8 cellular contexts compared by ENCODE assay signal in the genomic region with DNA sequence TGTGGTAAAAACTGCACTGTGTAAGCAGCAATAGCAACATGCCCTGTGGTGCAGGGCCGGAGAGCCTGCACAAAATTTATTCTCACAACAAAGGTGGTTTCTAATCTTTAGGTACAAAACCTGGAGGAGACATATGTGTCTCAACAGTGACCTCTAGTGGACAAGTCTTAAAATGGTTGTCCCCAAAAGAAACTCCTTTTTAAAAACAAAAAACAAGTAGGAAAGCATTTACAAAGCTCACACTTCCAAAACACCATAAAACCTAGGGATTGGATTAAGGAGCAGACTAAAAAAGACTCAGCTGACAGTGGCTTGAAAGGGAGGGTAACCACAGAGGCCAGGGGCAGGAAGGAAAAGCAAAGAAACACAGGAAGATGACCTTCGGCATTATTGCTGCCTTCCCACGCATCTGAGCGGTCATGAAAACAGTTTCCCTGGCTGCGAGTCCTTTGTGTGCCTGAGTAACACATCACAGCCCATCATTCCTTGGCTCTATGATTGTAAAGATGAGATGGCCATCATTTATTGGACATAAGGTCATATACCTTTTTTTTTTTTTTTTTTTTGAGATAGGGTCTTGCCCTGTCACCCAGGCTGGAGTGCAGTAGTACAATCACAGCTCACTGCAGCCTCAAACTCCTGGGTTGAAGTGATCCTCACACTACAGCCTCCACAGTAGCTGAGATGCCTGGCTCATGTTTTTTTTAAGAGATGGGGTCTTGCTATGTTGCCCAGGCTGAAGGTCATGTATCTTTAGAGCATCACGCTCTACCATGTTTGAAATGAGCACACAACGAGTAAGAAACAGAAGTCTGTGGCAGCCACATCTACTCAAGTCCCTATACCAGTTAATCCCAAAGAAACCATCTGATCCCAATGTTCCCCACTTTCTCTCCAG. TPM values are rescaled to one million over a fixed set of nuclear protein-coding genes. Genes with fewer than 3 reads are reported as not detected.
DNase-seq lines count a peak whose midpoint lies in the region; ATAC-seq and TF ChIP-seq lines count a peak whose summit lies in the region.

No MANE protein-coding gene starts in this region.

- peaks cover 35% of the 10 kb centered on the region for H3K4me1 ChIP-seq in left ventricle myocardium inferior

- CTCF ChIA-PET in activated CD4-positive, alpha-beta T cell treated with anti-CD3 and anti-CD28 coated beads, Interleukin-2, amount 10 ng/mL, durations not matched to agents 7 days and 5 days (lab: Charles Lee): interaction anchor here (1.0 kb wide), 1 partner anchor 11 kb away, joined by 3 read pairs; no protein-coding TSS in a partner anchor

- H3K27ac Mint-ChIP-seq in activated CD4-positive, alpha-beta T cell treated with anti-CD3 and anti-CD28 coated beads, Interleukin-2, amount 10 ng/mL, durations not matched to agents 7 days and 5 days: peak overlapping the region; percentile 78
- H3K27ac Mint-ChIP-seq in HFFc6: peak overlapping the region; percentile 49
- peak overlapping the region; percentile 87 for H3K27ac Mint-ChIP-seq in activated naive CD8-positive, alpha-beta T cell

- peak overlapping the region; percentile 14 for H3K4me3 ChIP-seq in left ventricle myocardium inferior

- H3K27ac ChIP-seq in left ventricle myocardium inferior (replicated peaks): peak overlapping the region; percentile 64

- H3K4me3 Mint-ChIP-seq in activated CD4-positive, alpha-beta T cell treated with anti-CD3 and anti-CD28 coated beads, Interleukin-2, amount 10 ng/mL, durations not matched to agents 7 days and 5 days: no peak overlapping the region
- H3K4me3 Mint-ChIP-seq in HFFc6: peak overlapping the region; percentile 19; the same call in 1 of the 2 replicates
- H3K4me3 Mint-ChIP-seq in activated naive CD8-positive, alpha-beta T cell: no peak overlapping the region

- DNase-seq in activated CD4-positive, alpha-beta T cell treated with anti-CD3 and anti-CD28 coated beads, Interleukin-2, amount 10 ng/mL, durations not matched to agents 7 days and 5 days: peak; percentile 39
- DNase-seq in activated CD4-positive, alpha-beta T cell treated with anti-CD3 and anti-CD28 coated beads, Interleukin-2, amount 50 U/mL, for 48 hours: no peak
- DNase-seq in HFFc6: peak; percentile 39
- peak; percentile 43 for DNase-seq in NCI-H2107 treated with DMSO at 0.1 percent for 48 hours (lab: John Stamatoyannopoulos, UW; ENCODE audit: unreplicated experiment)
- DNase-seq in left ventricle myocardium inferior: no peak
- no peak for DNase-seq in sciatic nerve (ENCODE audit: low spot score)
- DNase-seq in stimulated activated naive CD4-positive, alpha-beta T cell treated with Interleukin-2 at 50 U/mL for 16 hours (lab: John Stamatoyannopoulos, UW): no peak

- intact Hi-C loops in left ventricle myocardium inferior (cut with micrococcal nuclease) (no loop called here), sciatic nerve (cut with DNase I) (no loop called here)

- H3K27me3 Mint-ChIP-seq in activated CD4-positive, alpha-beta T cell treated with anti-CD3 and anti-CD28 coated beads, Interleukin-2, amount 10 ng/mL, durations not matched to agents 7 days and 5 days: no peaks in the 10 kb centered on the region
- no peaks in the 10 kb centered on the region for H3K27me3 Mint-ChIP-seq in HFFc6 (ENCODE audit: insufficient read depth)
- no peaks in the 10 kb centered on the region for H3K27me3 Mint-ChIP-seq in activated naive CD8-positive, alpha-beta T cell

- ATAC-seq in sciatic nerve: peak; percentile 76

- POLR2A ChIA-PET in activated CD4-positive, alpha-beta T cell treated with anti-CD3 and anti-CD28 coated beads, Interleukin-2, amount 10 ng/mL, durations not matched to agents 7 days and 5 days (lab: Charles Lee): interaction anchor here (0.6 kb wide), 1 partner anchor 17 kb away, joined by 6 read pairs; no protein-coding TSS in a partner anchor

- peaks cover 3% of the 10 kb centered on the region for H3K36me3 ChIP-seq in left ventricle myocardium inferior

- H3K4me1 Mint-ChIP-seq in activated CD4-positive, alpha-beta T cell treated with anti-CD3 and anti-CD28 coated beads, Interleukin-2, amount 10 ng/mL, durations not matched to agents 7 days and 5 days: peaks cover 28% of the 10 kb centered on the region
- H3K4me1 Mint-ChIP-seq in HFFc6 (ENCODE audit: low read depth): peaks cover 15% of the 10 kb centered on the region
- peaks cover 35% of the 10 kb centered on the region for H3K4me1 Mint-ChIP-seq in activated naive CD8-positive, alpha-beta T cell (ENCODE audit: low read depth)

- H3K36me3 Mint-ChIP-seq in activated CD4-positive, alpha-beta T cell treated with anti-CD3 and anti-CD28 coated beads, Interleukin-2, amount 10 ng/mL, durations not matched to agents 7 days and 5 days (ENCODE audit: low read depth): peaks cover 16% of the 10 kb centered on the region
- H3K36me3 Mint-ChIP-seq in HFFc6 (ENCODE audit: low read depth): no peaks in the 10 kb centered on the region
- peaks cover 11% of the 10 kb centered on the region for H3K36me3 Mint-ChIP-seq in activated naive CD8-positive, alpha-beta T cell

- no peaks in the 10 kb centered on the region for H3K27me3 ChIP-seq in left ventricle myocardium inferior (ENCODE audit: low read depth)

- H3K9me3 ChIP-seq in left ventricle myocardium inferior (replicated peaks): no peaks in the 10 kb centered on the region

- TF ChIP-seq CTCF in HFFc6 (IDR thresholded peaks at IDR 0.05) (peak; percentile 93), left ventricle myocardium inferior (IDR thresholded peaks at IDR 0.05; ENCODE audit: borderline replicate concordance) (peak; percentile 84)

- H3K9me3 Mint-ChIP-seq in activated CD4-positive, alpha-beta T cell treated with anti-CD3 and anti-CD28 coated beads, Interleukin-2, amount 10 ng/mL, durations not matched to agents 7 days and 5 days: no peaks in the 10 kb centered on the region
- no peaks in the 10 kb centered on the region for H3K9me3 Mint-ChIP-seq in HFFc6
- H3K9me3 Mint-ChIP-seq in activated naive CD8-positive, alpha-beta T cell (ENCODE audit: low read depth): no peaks in the 10 kb centered on the region

RNA-seq across cellular contexts. Expression of gene RSU1, which starts 39.5 kb away (rescaled TPM):
- 100 to 1,000 TPM in 1 of 2 experiments, 10 to 100 TPM in 1; 79.5 to 106 TPM for total RNA-seq in activated CD4-positive, alpha-beta T cell treated with anti-CD3 and anti-CD28 coated beads, Interleukin-2, amount 10 ng/mL, durations not matched to agents 7 days and 5 days
- 100 to 1,000 TPM; 182 to 239 (median 205) TPM for total RNA-seq in HFFc6 (2021; fragmentation: NEBNext Ultra II Directional; extraction: Animal tissue kit (Norgen Biotek cat#: 25700))
- total RNA-seq in left ventricle myocardium inferior: 39.2 TPM
- total RNA-seq in sciatic nerve: 83.6 TPM

Comparison
In these comparisons a context has a peak if more than half of its experiments do, and no peak if none do; other contexts are left out.
1. DNase-seq: peak in activated CD4-positive, alpha-beta T cell treated with anti-CD3 and anti-CD28 coated beads, Interleukin-2, amount 10 ng/mL, durations not matched to agents 7 days and 5 days (single experiment), HFFc6 (single experiment) and NCI-H2107 treated with DMSO at 0.1 percent for 48 hours (single experiment); none in activated CD4-positive, alpha-beta T cell treated with anti-CD3 and anti-CD28 coated beads, Interleukin-2, amount 50 U/mL, for 48 hours (0 of 2), left ventricle myocardium inferior (single experiment), sciatic nerve (single experiment) and stimulated activated naive CD4-positive, alpha-beta T cell treated with Interleukin-2 at 50 U/mL for 16 hours (single experiment).
2. Peak in every context shown above with its lines, with median percentiles within 50 percentile points of each other: H3K27ac Mint-ChIP-seq.